1 cellular context compared by ENCODE assay signal in genomic region chr1:109096110-109096509, GRCh38.
A peak's percentile ranks its signal among the peaks of the same experiment; 100 is the strongest.
TF ChIP-seq lines count a peak whose summit lies in the region.

No MANE protein-coding gene starts in this region.

TF ChIP-seq in K562, 482 proteins besides CTCF, POLR2A, EP300 and RAD21:
- TF ChIP-seq ZNF766 (CRISPR knock-in tag; conservative IDR thresholded peaks at IDR 0.05): 0 out of 2 replicates have a peak, but pooled peaks have one; percentile 33
- TF ChIP-seq BMI1 (IDR thresholded peaks at IDR 0.05; ENCODE audit: low read length): no peak
- no peak for TF ChIP-seq ZNF140 (CRISPR knock-in tag; IDR thresholded peaks at IDR 0.05)
- no peak for TF ChIP-seq TCF7L2 (IDR thresholded peaks at IDR 0.05; ENCODE audit: low read depth, low read length)
- TF ChIP-seq BRF1 (IDR thresholded peaks at IDR 0.05; ENCODE audit: borderline replicate concordance, extremely low read depth, insufficient read length): peak; percentile 10
- no peak for TF ChIP-seq HMG20A (CRISPR knock-in tag; conservative IDR thresholded peaks at IDR 0.05)
- TF ChIP-seq RREB1 (CRISPR knock-in tag; IDR thresholded peaks at IDR 0.05): no peak
- no peak for TF ChIP-seq MBD1 (CRISPR knock-in tag; IDR thresholded peaks at IDR 0.05)
- peak; percentile 44; the same call in 1 of the 2 replicates for TF ChIP-seq SOX6 (IDR thresholded peaks at IDR 0.05)
- no peak for TF ChIP-seq SLC30A9 (CRISPR knock-in tag; IDR thresholded peaks at IDR 0.05)
- no peak for TF ChIP-seq ZBTB7A (IDR thresholded peaks at IDR 0.05; ENCODE audit: borderline replicate concordance, control insufficient read depth, low read depth, low read length)
- no peak for TF ChIP-seq SRSF1 (IDR thresholded peaks at IDR 0.05; ENCODE audit: low read depth, low read length)
- TF ChIP-seq TSC22D4 (tag; IDR thresholded peaks at IDR 0.05): no peak
- no peak for TF ChIP-seq CC2D1A (IDR thresholded peaks at IDR 0.05)
- TF ChIP-seq POLR2AphosphoS2 (IDR thresholded peaks at IDR 0.05; ENCODE audit: low read length): no peak
- TF ChIP-seq AFF1 (IDR thresholded peaks at IDR 0.05; ENCODE audit: low read depth in 1 of 2, partially characterized antibody in 2 of 2): peak in 1 of 2 experiments; percentile 48
- TF ChIP-seq RCOR1 (IDR thresholded peaks at IDR 0.05; ENCODE audit: borderline replicate concordance in 1 of 2, low read depth in 2 of 2, low read length in 2 of 2): no peak
- TF ChIP-seq ZBTB11 (CRISPR knock-in tag; IDR thresholded peaks at IDR 0.05): peak in 1 of 3 experiments; percentile 74; a peak in 1 of 6 replicates
- no peak for TF ChIP-seq IRF1 (CRISPR knock-in tag; IDR thresholded peaks at IDR 0.05; ENCODE audit: borderline replicate concordance)
- no peak for TF ChIP-seq CGGBP1 (CRISPR knock-in tag; IDR thresholded peaks at IDR 0.05)
- TF ChIP-seq RBFOX2 (IDR thresholded peaks at IDR 0.05; ENCODE audit: low read depth, low read length): 0 out of 2 replicates have a peak, but pooled peaks have one; percentile 8
